ENCODE assay signal across 1 cellular context in the genomic region with DNA sequence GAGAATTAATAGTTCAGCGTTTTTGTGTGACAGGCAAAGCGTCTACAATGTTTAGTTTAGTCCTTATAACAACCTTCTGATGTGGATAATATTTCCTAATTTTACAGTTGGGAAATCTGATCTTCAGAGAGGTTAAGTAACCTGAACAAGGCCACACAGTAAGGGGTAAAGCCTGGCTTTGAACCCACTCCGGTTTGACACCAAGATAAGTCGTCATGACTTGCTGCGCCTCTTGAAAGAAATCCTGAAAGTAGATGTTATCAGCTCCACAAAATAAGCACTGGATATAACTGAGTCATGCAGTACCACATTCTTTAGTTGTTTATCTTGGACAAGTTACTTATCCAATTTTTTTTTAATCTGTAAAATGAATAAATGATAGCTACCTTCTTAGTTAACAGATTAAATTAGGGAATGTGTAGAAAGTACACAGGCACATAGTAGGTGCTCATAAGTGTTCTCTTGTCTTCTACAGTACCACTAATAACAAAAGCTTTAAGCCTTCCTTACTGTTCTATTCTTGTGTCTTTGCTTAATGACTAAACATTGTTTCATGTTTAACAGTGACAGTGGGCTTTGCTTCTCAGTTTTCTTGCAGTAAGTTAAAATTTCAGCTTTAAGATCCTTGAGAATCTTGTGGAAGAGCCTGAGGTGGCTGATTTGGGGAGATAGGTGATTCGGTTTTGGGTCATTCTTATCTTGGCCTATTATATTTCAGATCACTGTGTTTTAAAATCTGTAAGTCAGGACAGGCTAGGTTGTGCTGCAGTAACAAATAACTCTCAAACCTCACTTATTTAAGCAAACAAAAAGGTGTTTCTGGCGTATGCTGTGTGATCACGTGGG.
TF ChIP-seq lines count a peak whose summit lies in the region.

No MANE protein-coding gene starts in this region.

TF ChIP-seq in WTC11, 78 proteins besides CTCF, POLR2A, EP300 and RAD21 (continued from another document):
- TF ChIP-seq, protein P1, sequence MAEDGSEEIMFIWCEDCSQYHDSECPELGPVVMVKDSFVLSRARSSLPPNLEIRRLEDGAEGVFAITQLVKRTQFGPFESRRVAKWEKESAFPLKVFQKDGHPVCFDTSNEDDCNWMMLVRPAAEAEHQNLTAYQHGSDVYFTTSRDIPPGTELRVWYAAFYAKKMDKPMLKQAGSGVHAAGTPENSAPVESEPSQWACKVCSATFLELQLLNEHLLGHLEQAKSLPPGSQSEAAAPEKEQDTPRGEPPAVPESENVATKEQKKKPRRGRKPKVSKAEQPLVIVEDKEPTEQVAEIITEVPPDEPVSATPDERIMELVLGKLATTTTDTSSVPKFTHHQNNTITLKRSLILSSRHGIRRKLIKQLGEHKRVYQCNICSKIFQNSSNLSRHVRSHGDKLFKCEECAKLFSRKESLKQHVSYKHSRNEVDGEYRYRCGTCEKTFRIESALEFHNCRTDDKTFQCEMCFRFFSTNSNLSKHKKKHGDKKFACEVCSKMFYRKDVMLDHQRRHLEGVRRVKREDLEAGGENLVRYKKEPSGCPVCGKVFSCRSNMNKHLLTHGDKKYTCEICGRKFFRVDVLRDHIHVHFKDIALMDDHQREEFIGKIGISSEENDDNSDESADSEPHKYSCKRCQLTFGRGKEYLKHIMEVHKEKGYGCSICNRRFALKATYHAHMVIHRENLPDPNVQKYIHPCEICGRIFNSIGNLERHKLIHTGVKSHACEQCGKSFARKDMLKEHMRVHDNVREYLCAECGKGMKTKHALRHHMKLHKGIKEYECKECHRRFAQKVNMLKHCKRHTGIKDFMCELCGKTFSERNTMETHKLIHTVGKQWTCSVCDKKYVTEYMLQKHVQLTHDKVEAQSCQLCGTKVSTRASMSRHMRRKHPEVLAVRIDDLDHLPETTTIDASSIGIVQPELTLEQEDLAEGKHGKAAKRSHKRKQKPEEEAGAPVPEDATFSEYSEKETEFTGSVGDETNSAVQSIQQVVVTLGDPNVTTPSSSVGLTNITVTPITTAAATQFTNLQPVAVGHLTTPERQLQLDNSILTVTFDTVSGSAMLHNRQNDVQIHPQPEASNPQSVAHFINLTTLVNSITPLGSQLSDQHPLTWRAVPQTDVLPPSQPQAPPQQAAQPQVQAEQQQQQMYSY (CRISPR knock-in tag; IDR thresholded peaks at IDR 0.05): no peak
- TF ChIP-seq GRHL2 (CRISPR knock-in tag; IDR thresholded peaks at IDR 0.05; ENCODE audit: insufficient replicate concordance, severe bottlenecking): no peak
- TF ChIP-seq ZNF425 (CRISPR knock-in tag; conservative IDR thresholded peaks at IDR 0.05): no peak
- no peak for TF ChIP-seq ZNF121 (CRISPR knock-in tag; IDR thresholded peaks at IDR 0.05)
- TF ChIP-seq RORB (CRISPR knock-in tag; IDR thresholded peaks at IDR 0.05): no peak
- no peak for TF ChIP-seq SOX15 (CRISPR knock-in tag; IDR thresholded peaks at IDR 0.05)
